In the genomic region with DNA sequence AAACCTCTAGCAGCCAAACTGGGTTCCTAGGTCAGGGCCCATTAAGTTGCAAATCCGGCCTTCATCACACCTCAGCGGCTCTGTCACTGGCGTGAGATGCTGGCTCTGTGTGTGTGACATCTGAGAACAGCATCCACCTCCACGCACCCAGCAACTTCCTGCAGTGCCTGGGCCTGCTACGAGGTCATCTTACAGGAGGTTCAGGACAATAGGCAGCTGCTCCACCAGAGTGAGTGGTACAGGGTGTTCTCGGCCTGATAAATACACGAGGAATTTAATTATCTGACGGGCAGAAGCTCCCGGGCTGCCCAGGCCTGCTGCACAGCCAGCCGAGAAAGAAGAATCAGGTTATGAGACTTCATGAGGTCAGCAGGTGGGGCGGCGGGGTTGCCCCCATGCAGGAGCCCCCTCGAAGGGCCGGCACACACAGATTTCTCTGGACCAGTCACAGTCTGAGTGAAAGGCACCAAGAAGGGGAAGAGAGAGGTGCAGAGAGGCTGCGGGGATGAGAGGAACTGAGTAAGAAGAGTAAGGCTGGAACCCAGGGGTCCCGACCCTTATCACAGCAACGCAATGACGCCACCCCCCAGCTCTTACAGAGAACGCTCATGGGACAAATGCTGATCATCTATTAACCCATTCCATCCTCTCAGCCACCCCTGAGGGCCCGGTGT, we compare ENCODE assay signal across 16 cellular contexts. TPM values are rescaled to one million over a fixed set of nuclear protein-coding genes. Genes with fewer than 3 reads are reported as not detected.
DNase-seq lines count a peak whose midpoint lies in the region; ATAC-seq and TF ChIP-seq lines count a peak whose summit lies in the region.
"Had no signal": no experiment of that assay in that cellular context is flagged by ENCODE, and none has a peak within 500 bp of the region (broad histone marks: within the 10 kb centered on the region; RNA-seq: fewer than 3 reads in every experiment).

No MANE protein-coding gene starts in this region.

- H3K27ac ChIP-seq in RWPE1: peak overlapping the region; percentile 75

- H3K36me3 Mint-ChIP-seq in osteocyte (ENCODE audit: unreplicated experiment): no peaks in the 10 kb centered on the region
- H3K36me3 Mint-ChIP-seq: activated naive CD8-positive, alpha-beta T cell treated with anti-CD3 and anti-CD28 coated beads, Interleukin-2, amount 10 ng/mL, durations not matched to agents 7 days and 5 days; type B pancreatic cell had no signal

- no peak overlapping the region for H3K4me3 Mint-ChIP-seq in osteocyte (ENCODE audit: unreplicated experiment)
- H3K4me3 Mint-ChIP-seq: activated naive CD8-positive, alpha-beta T cell treated with anti-CD3 and anti-CD28 coated beads, Interleukin-2, amount 10 ng/mL, durations not matched to agents 7 days and 5 days; central memory CD8-positive, alpha-beta T cell; type B pancreatic cell had no signal

- ATAC-seq in GM18868 (IDR thresholded peaks at IDR 0.05; ENCODE audit: unreplicated experiment) (peak; percentile 32), sciatic nerve (peak; percentile 8), GM18498 (IDR thresholded peaks at IDR 0.05; ENCODE audit: unreplicated experiment) (no peak)

- no peaks in the 10 kb centered on the region for H3K27me3 Mint-ChIP-seq in osteocyte (ENCODE audit: unreplicated experiment)
- H3K27me3 Mint-ChIP-seq: central memory CD8-positive, alpha-beta T cell; type B pancreatic cell had no signal

- no peak overlapping the region for H3K27ac Mint-ChIP-seq in osteocyte (ENCODE audit: unreplicated experiment)
- H3K27ac Mint-ChIP-seq: activated naive CD8-positive, alpha-beta T cell treated with anti-CD3 and anti-CD28 coated beads, Interleukin-2, amount 10 ng/mL, durations not matched to agents 7 days and 5 days; type B pancreatic cell had no signal

- DNase-seq in RWPE1 (ENCODE audit: low spot score): no peak
- peak; percentile 47 for DNase-seq in iris pigment epithelial cell (ENCODE audit: low read depth)
- DNase-seq in sciatic nerve (ENCODE audit: low spot score): no peak
- no peak for DNase-seq in activated CD4-positive, alpha-beta T cell treated with anti-CD3 and anti-CD28 coated beads, Interleukin-2, amount 50 U/mL, for 48 hours
- no peak for DNase-seq in osteocyte (ENCODE audit: extremely low spot score, unreplicated experiment)
- DNase-seq: MV-4-11; stimulated activated CD4-positive, alpha-beta T cell treated with anti-CD3 and anti-CD28 coated beads, Interleukin-4, amount 100 ng/mL, for 24 hours had no signal

- POLR2A ChIA-PET in RWPE1 (lab: Yijun Ruan, JAX; ENCODE audit: low non-redundant PET): interaction anchor here (1.2 kb wide), 1 partner anchor 10 kb away, joined by 3 read pairs; no protein-coding TSS in a partner anchor

- no peak for TF ChIP-seq CTCF in RWPE1 (conservative IDR thresholded peaks at IDR 0.05; ENCODE audit: low read depth)
- no peak for TF ChIP-seq CTCF in osteocyte (IDR thresholded peaks at IDR 0.05)

- intact Hi-C loops in sciatic nerve (cut with DNase I): no loop called here

- CTCF ChIA-PET in RWPE1 (lab: Yijun Ruan, JAX): interaction anchor here (0.6 kb wide), 1 partner anchor 12 kb away, joined by 3 read pairs; no protein-coding TSS in a partner anchor

- no peaks in the 10 kb centered on the region for H3K9me3 Mint-ChIP-seq in osteocyte (ENCODE audit: unreplicated experiment)
- H3K9me3 Mint-ChIP-seq: central memory CD8-positive, alpha-beta T cell; type B pancreatic cell had no signal

- H3K4me1 Mint-ChIP-seq in osteocyte (ENCODE audit: unreplicated experiment): peaks cover 10% of the 10 kb centered on the region
- H3K4me1 Mint-ChIP-seq: activated naive CD8-positive, alpha-beta T cell treated with anti-CD3 and anti-CD28 coated beads, Interleukin-2, amount 10 ng/mL, durations not matched to agents 7 days and 5 days; central memory CD8-positive, alpha-beta T cell had no signal

RNA-seq across cellular contexts. Expression of gene CALML3, which starts 49.3 kb away (rescaled TPM):
- total RNA-seq in sciatic nerve: not detected
- not detected in 2 replicates for total RNA-seq in osteocyte
- total RNA-seq: activated naive CD8-positive, alpha-beta T cell treated with anti-CD3 and anti-CD28 coated beads, Interleukin-2, amount 10 ng/mL, durations not matched to agents 7 days and 5 days; glomerular endothelial cell; kidney epithelial cell; renal cortical epithelial cell; T-helper 1 cell treated with Interleukin-12 subunit alpha and Interleukin-12 subunit beta and Interleukin-4 antibody, amounts not matched to agents 30 ng/mL and 1 ng/mL, for 36 hours had no signal
